21 cellular contexts compared by ENCODE assay signal in the genomic region with DNA sequence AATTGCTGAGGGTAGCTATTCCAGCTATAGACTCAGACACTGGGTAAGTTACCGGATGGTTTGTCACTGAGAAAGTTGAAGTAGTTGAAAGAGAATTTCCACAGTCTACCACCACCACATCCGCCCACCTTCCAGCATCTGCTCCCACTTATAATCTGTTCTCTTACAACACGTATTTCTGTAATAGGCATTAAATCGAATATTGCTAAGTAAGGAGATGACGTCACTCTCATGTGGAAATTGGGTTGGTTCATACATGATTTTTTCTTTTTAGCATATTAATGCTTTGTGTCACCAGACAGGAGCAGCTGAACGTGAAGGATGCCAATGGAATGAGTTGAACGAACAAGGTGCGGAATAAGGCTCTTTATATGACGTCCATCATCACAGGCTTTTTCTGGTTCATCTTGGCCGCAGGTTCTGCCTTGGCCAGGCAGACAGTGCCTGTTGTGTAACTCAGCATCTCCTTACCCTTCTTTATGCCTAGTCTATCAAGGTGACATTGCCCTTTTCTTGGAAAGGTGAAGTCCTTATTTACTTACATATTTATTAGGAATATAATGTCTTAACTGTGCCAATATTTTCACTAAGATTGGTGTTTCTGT.
"Had no signal": no experiment of that assay in that cellular context is flagged by ENCODE, and none has a peak within 500 bp of the region (broad histone marks: within the 10 kb centered on the region; RNA-seq: fewer than 3 reads in every experiment).

No MANE protein-coding gene starts in this region.

- DNase-seq: activated CD4-positive, alpha-beta T cell treated with anti-CD3 and anti-CD28 coated beads, Interleukin-2, amount 10 ng/mL, durations not matched to agents 7 days and 5 days; activated CD8-positive, alpha-beta memory T cell treated with anti-CD3 and anti-CD28 coated beads, Interleukin-2, amount 50 U/mL, for 48 hours; activated CD8-positive, alpha-beta T cell treated with anti-CD3 and anti-CD28 coated beads, Interleukin-2, amount 10 ng/mL, durations not matched to agents 7 days and 5 days; activated effector memory CD4-positive, alpha-beta T cell treated with Interleukin-2 at 50 U/mL for 16 hours; activated naive CD4-positive, alpha-beta T cell treated with anti-CD3 and anti-CD28 coated beads, Interleukin-2, amount 10 ng/mL, durations not matched to agents 7 days and 5 days; activated naive CD8-positive, alpha-beta T cell treated with anti-CD3 and anti-CD28 coated beads, Interleukin-2, amount 50 U/mL, for 24 hours; activated T-cell treated with anti-CD3 and anti-CD28 coated beads, Interleukin-2, amount 50 U/mL, for 48 hours; aorta; colonic mucosa; hippocampal formation; islet precursor cell; midbrain; occipital lobe; posterior cingulate gyrus; stimulated activated CD4-positive, alpha-beta T cell treated with anti-CD3 and anti-CD28 coated beads, Interleukin-4, amount 100 ng/mL, for 24 hours; stomach; T1000; testis had no signal

- H3K27me3 ChIP-seq: colonic mucosa, stomach, testis had no signal

- H3K4me1 ChIP-seq: colonic mucosa, stomach, testis had no signal

- H3K9me3 ChIP-seq: colonic mucosa, stomach, testis had no signal

- H3K27ac ChIP-seq: colonic mucosa, skin epidermis, stomach, testis had no signal

- H3K4me3 ChIP-seq: colonic mucosa, lung, skin epidermis, stomach, testis had no signal

- ATAC-seq: activated CD8-positive, alpha-beta T cell treated with anti-CD3 and anti-CD28 coated beads, Interleukin-2, amount 10 ng/mL, durations not matched to agents 7 days and 5 days; stimulated activated effector memory CD8-positive, alpha-beta T cell treated with anti-CD3 and anti-CD28 coated beads, Interleukin-12 subunit alpha, Interleukin-12 subunit beta, amount 100 ng/mL, for 72 hours had no signal

- H3K36me3 ChIP-seq: colonic mucosa had no signal
